Comparison of ENCODE assay signal across 8 cellular contexts in the genomic region with DNA sequence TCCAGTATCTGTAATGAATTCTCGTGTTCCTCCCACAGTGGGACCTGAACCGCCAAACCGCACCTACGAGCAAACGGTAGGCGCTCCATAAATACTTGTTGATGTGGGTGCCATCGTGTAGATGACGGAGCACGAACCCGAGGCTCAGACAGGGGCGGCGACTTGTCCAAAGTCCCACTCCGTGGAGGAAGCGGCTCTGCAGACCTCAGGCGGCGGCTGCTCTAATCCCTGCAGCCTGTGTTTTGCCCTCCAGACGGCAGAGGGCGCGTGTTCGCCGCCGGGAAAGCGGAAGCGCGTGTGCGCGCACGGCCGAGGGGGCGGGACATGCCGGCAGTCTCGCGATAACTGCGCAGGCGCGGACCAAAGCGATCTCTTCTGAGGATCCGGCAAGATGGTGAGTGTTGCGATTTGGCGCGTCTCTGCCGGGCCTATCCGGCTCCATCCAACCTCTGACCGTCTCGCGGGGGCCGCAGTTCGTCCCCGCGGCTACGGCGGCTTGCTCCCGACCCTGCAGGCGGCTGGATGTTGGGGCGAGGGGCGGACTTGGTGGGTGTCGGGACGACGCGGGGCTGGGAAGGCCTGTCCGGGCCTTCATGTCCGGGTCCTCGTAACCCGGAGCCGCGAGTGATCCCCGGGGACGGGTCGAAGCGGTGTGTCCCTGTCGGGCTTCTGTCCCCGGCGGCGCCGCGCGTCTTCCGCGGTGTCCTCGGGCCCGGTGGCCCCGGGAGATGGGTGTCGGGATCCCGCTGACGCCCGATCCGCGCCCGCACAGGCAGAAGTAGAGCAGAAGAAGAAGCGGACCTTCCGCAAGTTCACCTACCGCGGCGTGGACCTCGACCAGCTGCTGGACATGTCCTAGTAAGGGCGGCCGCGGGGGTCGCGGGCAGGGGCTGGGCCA. TPM values are rescaled to one million over a fixed set of nuclear protein-coding genes. Genes with fewer than 3 reads are reported as not detected.
A peak's percentile ranks its signal among the peaks of the same experiment; 100 is the strongest.
DNase-seq lines count a peak whose midpoint lies in the region; ATAC-seq and TF ChIP-seq lines count a peak whose summit lies in the region.

A gene (plus strand): TSS at position 362 of the 898 bp plus-strand sequence. CDS start 30 bp downstream, at position 392.

- no peaks in the 10 kb centered on the region for H3K27me3 ChIP-seq in BE2C

- peak within 1 kb of the TSS; percentile 72 for H3K4me3 ChIP-seq in BE2C (ENCODE audit: low read depth, low read length)

- H3K27ac ChIP-seq in cingulate gyrus (ENCODE audit: low read depth, low read length), result peak within 1 kb of the TSS; percentile 51

- no peaks in the 10 kb centered on the region for H3K9me3 ChIP-seq in BE2C

- TF ChIP-seq CTCF in BE2C (IDR thresholded peaks at IDR 0.05; ENCODE audit: low read depth, low read length), result peak; percentile 84

- DNase-seq in BE2C (peak; percentile 95), NCI-H524 treated with DMSO at 0.1 percent for 48 hours (lab: John Stamatoyannopoulos, UW) (peak; percentile 78), left colon (peak; percentile 93 to 97)
- DNase-seq in activated CD4-positive, alpha-beta T cell treated with anti-CD3 and anti-CD28 coated beads for 4 hours, result peak; percentile 94 to 97
- DNase-seq in stimulated activated CD4-positive, alpha-beta T cell treated with anti-CD3 and anti-CD28 coated beads, Interleukin-1b, Interleukin-23, amount 100 ng/mL, for 4 hours (ENCODE audit: low read depth in 2 of 2), result peak; percentile 94 to 96

- peaks cover 3% of the 10 kb centered on the region for H3K4me1 ChIP-seq in BE2C

- intact Hi-C loops in left colon (cut with DNase I, micrococcal nuclease), result no loop called here

- H3K36me3 ChIP-seq in BE2C, result peaks cover 59% of the 10 kb centered on the region

- ATAC-seq in HG03457 (IDR thresholded peaks at IDR 0.05; ENCODE audit: unreplicated experiment), result peak; percentile 72
- peak; percentile 88 for ATAC-seq in left colon

- TF ChIP-seq POLR2A in GM19193 (IDR thresholded peaks at IDR 0.05; ENCODE audit: extremely low read depth, insufficient read depth, insufficient read length), result peak; percentile 99

RNA-seq across cellular contexts. Expression of the gene that starts here (rescaled TPM):
- polyA plus RNA-seq in BE2C (2012; ENCODE audit: insufficient read depth, insufficient read length, low read depth), result 4,587 TPM
- total RNA-seq in left colon, result 100 to 1,000 TPM; 908 to 922 TPM

Comparison
In these comparisons a context has a peak if more than half of its experiments do, and no peak if none do; other contexts are left out.
1. Peak in every context shown above with its lines: DNase-seq, ATAC-seq, H3K4me3 ChIP-seq and H3K27ac ChIP-seq.